8 cellular contexts compared by ENCODE assay signal in the genomic region with DNA sequence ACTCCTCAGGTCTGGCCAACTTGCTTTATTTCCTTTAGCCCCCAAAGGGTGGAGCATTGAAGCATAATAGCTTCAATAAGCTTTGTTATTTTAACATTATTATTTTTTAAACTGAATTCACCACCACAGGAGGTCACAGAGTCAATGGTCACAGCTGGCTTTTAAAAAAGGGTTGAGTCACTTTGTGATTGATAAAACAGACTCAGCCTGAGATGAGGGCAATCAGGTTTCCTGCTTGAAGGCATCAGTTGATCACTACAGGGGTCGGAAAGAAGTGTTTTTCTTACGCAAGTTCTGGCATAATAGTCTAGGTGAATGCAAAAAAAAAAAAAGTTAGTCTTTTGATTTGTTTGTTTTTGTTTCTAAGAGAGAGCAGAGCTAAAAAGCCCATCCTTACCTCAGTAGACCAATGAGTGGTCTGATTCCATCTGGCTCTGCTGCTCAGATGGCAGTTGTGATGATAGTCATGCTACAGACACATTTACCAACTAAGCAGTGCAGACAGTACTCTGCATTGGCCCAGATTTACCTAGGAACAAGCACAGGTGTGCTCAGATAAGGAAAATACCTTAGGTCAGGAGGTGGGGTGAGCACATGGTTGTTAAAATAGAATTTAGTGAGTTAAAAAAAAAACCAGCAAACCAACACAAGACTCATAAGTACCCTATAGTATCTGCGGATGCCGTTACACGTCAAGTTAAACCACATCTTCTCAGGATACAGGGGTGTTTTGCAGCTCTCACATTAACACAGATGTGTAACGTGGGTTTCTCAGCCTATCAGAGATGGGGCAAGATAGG. TPM values are rescaled to one million over a fixed set of nuclear protein-coding genes. Genes with fewer than 3 reads are reported as not detected.
DNase-seq lines count a peak whose midpoint lies in the region; ATAC-seq and TF ChIP-seq lines count a peak whose summit lies in the region.

No MANE protein-coding gene starts in this region.

- H4K20me1 ChIP-seq in fibroblast of lung (ENCODE audit: control insufficient read depth, extremely low read depth, insufficient read depth, low read length): no peaks in the 10 kb centered on the region

- H3K79me2 ChIP-seq in fibroblast of lung (ENCODE audit: control insufficient read depth, insufficient read depth, low read length): no peaks in the 10 kb centered on the region

- H3K27me3 ChIP-seq in fibroblast of lung (ENCODE audit: control insufficient read depth, insufficient read depth, low read length): no peaks in the 10 kb centered on the region
- no peaks in the 10 kb centered on the region for H3K27me3 ChIP-seq in thoracic aorta (replicated peaks; ENCODE audit: insufficient read depth)
- peaks cover 10% of the 10 kb centered on the region for H3K27me3 ChIP-seq in adrenal gland

- TF ChIP-seq POLR2A in adrenal gland (IDR thresholded peaks at IDR 0.05): no peak

- ATAC-seq in thoracic aorta (ENCODE audit: insufficient number of reproducible peaks, low FRiP score, low read depth): no peak

- H3K27ac ChIP-seq in fibroblast of lung (ENCODE audit: insufficient read depth, low read length): peak overlapping the region; percentile 70
- no peak overlapping the region for H3K27ac ChIP-seq in thoracic aorta
- H3K27ac ChIP-seq in adrenal gland: peak overlapping the region in 1 of 5 donors; percentile 26

- H3K36me3 ChIP-seq in fibroblast of lung (ENCODE audit: control insufficient read depth, insufficient read depth, low read length): no peaks in the 10 kb centered on the region
- no peaks in the 10 kb centered on the region for H3K36me3 ChIP-seq in thoracic aorta
- no peaks in the 10 kb centered on the region for H3K36me3 ChIP-seq in adrenal gland (replicated peaks in 1 of 2)

- no peak for TF ChIP-seq CTCF in fibroblast of lung (conservative IDR thresholded peaks at IDR 0.05 in 1 of 2, IDR thresholded peaks at IDR 0.05 in 1 of 2; ENCODE audit: low read depth in 1 of 2, low read length in 2 of 2)
- TF ChIP-seq CTCF in thoracic aorta (IDR thresholded peaks at IDR 0.05): no peak
- TF ChIP-seq CTCF in adrenal gland (IDR thresholded peaks at IDR 0.05): no peak

- H2AFZ ChIP-seq in fibroblast of lung (ENCODE audit: low read length): peak overlapping the region; percentile 78

- H3K4me3 ChIP-seq in fibroblast of lung (replicated peaks in 1 of 4; ENCODE audit: control extremely low read depth in 1 of 4, insufficient read depth in 1 of 4, low read depth in 3 of 4, low read length in 4 of 4) (peak overlapping the region; percentile 24 to 48 (median 40)), thoracic aorta (peak overlapping the region; percentile 50), adrenal gland (no peak overlapping the region)

- H3K9me3 ChIP-seq in fibroblast of lung (ENCODE audit: control insufficient read depth, insufficient read depth, low read depth, low read length): no peaks in the 10 kb centered on the region
- H3K9me3 ChIP-seq in thoracic aorta: no peaks in the 10 kb centered on the region
- no peaks in the 10 kb centered on the region for H3K9me3 ChIP-seq in adrenal gland (replicated peaks in 1 of 3)

- peak; percentile 41 for DNase-seq in activated gamma-delta T cell treated with Interleukin-2 at 50 U/mL for 16 hours
- no peak for DNase-seq in activated gamma-delta T cell (lab: John Stamatoyannopoulos, UW)
- DNase-seq in NK-92 (lab: John Stamatoyannopoulos, UW; ENCODE audit: unreplicated experiment): peak; percentile 4
- no peak for DNase-seq in fibroblast of lung (ENCODE audit: low read depth in 2 of 2)
- DNase-seq in thoracic aorta (ENCODE audit: low spot score): no peak
- no peak for DNase-seq in NCI-H2196 treated with DMSO at 0.1 percent for 48 hours (lab: John Stamatoyannopoulos, UW; ENCODE audit: unreplicated experiment)
- no peak for DNase-seq in NCI-H774 (lab: John Stamatoyannopoulos, UW)
- no peak for DNase-seq in adrenal gland

- intact Hi-C loops in adrenal gland (cut with DNase I): no loop called here

- 72 to 76% (median 74%) methylated on average over 6 of the region's 6 CpGs for WGBS in adrenal gland, 4 donors

- H3K4me2 ChIP-seq in fibroblast of lung (ENCODE audit: extremely low read depth, insufficient read depth, low read length): peak overlapping the region; percentile 85

- peaks cover 5% of the 10 kb centered on the region for H3K4me1 ChIP-seq in fibroblast of lung (ENCODE audit: control insufficient read depth, extremely low read depth, insufficient read depth, low read length)
- peaks cover 0 to 6% of the 10 kb centered on the region in 2 donors for H3K4me1 ChIP-seq in thoracic aorta (ENCODE audit: control insufficient read depth in 1 of 2, low read depth in 2 of 2)
- peaks cover 0 to 7% of the 10 kb centered on the region in 2 donors for H3K4me1 ChIP-seq in adrenal gland (replicated peaks in 1 of 2)

- peak overlapping the region; percentile 1 for H3K9ac ChIP-seq in fibroblast of lung (ENCODE audit: insufficient read depth, low read length)

RNA-seq across cellular contexts. Expression of gene ZNF80, which starts 22.6 kb away (rescaled TPM):
- total RNA-seq in fibroblast of lung (not detected in 2 replicates), thoracic aorta (not detected), adrenal gland (not detected)
- polyA plus RNA-seq in fibroblast of lung (not detected in 2 replicates), adrenal gland (under 1 TPM in 1 of 3 donors, not detected in 2; 0.03 TPM)
- not detected in 2 replicates for polyA plus RNA-seq in fibroblast of lung (2012)
- not detected in 2 replicates for polyA minus RNA-seq in fibroblast of lung (ENCODE audit: low replicate concordance)

RNA-seq across cellular contexts. Expression of gene DRD3, which starts 35.9 kb away (rescaled TPM):
- not detected in 2 replicates for total RNA-seq in fibroblast of lung
- not detected in 2 replicates for polyA plus RNA-seq in fibroblast of lung
- polyA plus RNA-seq in fibroblast of lung (2012): not detected in 2 replicates
- not detected in 2 replicates for polyA minus RNA-seq in fibroblast of lung (ENCODE audit: low replicate concordance)
- total RNA-seq in thoracic aorta: not detected
- total RNA-seq in adrenal gland: not detected
- polyA plus RNA-seq in adrenal gland: not detected

Comparison
In these comparisons a context has a peak if more than half of its experiments do, and no peak if none do; other contexts are left out.
1. DNase-seq: peak in activated gamma-delta T cell treated with Interleukin-2 at 50 U/mL for 16 hours (single experiment) and NK-92 (single experiment); none in activated gamma-delta T cell (single experiment), fibroblast of lung (0 of 2), thoracic aorta (single experiment), NCI-H2196 treated with DMSO at 0.1 percent for 48 hours (single experiment), NCI-H774 (single experiment) and adrenal gland (0 of 7).
2. H3K4me3 ChIP-seq: peak in fibroblast of lung (4 of 4) and thoracic aorta (single experiment); none in adrenal gland (0 of 4).